ENCODE assay signal across 33 cellular contexts in genomic region chr14:96829791-96830190, GRCh38. TPM values are rescaled to one million over a fixed set of nuclear protein-coding genes. Genes with fewer than 3 reads are reported as not detected.
DNase-seq lines count a peak whose midpoint lies in the region; ATAC-seq, FAIRE-seq and TF ChIP-seq lines count a peak whose summit lies in the region.
"Had no signal": no experiment of that assay in that cellular context is flagged by ENCODE, and none has a peak within 500 bp of the region (broad histone marks: within the 10 kb centered on the region; RNA-seq: fewer than 3 reads in every experiment).

No MANE protein-coding gene starts in this region.

- H3K27me3 ChIP-seq in HepG2 (ENCODE audit: control insufficient read depth in 1 of 2, insufficient read depth in 2 of 2, low read length in 2 of 2), result no peaks in the 10 kb centered on the region
- H3K27me3 ChIP-seq in right lobe of liver, result no peaks in the 10 kb centered on the region
- H3K27me3 ChIP-seq in K562 (ENCODE audit: control insufficient read depth in 2 of 2, insufficient read depth in 2 of 2, low read length in 2 of 2), result no peaks in the 10 kb centered on the region
- H3K27me3 ChIP-seq in heart right ventricle, result no peaks in the 10 kb centered on the region
- H3K27me3 ChIP-seq: BE2C; BLaER1; BLaER1 treated with 17β-estradiol and CSF1 and Interleukin-3, amounts not matched to agents 10 nM and 100 nM had no signal

- H3K9me3 ChIP-seq in HepG2 (ENCODE audit: low read length), result peaks cover 9% of the 10 kb centered on the region; the same call in 1 of the 2 replicates
- H3K9me3 ChIP-seq in right lobe of liver, result no peaks in the 10 kb centered on the region
- H3K9me3 ChIP-seq in HEK293 (ENCODE audit: control insufficient read depth, insufficient read depth, low read depth, low read length), result no peaks in the 10 kb centered on the region
- peaks cover 16% of the 10 kb centered on the region for H3K9me3 ChIP-seq in K562 (replicated peaks; ENCODE audit: control insufficient read depth, insufficient read depth, low read depth, low read length)
- peaks cover 0 to 20% (median 0%) of the 10 kb centered on the region in 11 donors for H3K9me3 ChIP-seq in heart right ventricle
- H3K9me3 ChIP-seq: BE2C had no signal

- TF ChIP-seq CTCF in HepG2 (CRISPR knock-in tag; IDR thresholded peaks at IDR 0.05), result no peak
- no peak for TF ChIP-seq CTCF in right lobe of liver (IDR thresholded peaks at IDR 0.05)
- TF ChIP-seq CTCF in HEK293 (tag by site-specific recombination; IDR thresholded peaks at IDR 0.05), result no peak
- TF ChIP-seq CTCF in K562 (IDR thresholded peaks at IDR 0.05 in 2 of 3, conservative IDR thresholded peaks at IDR 0.05 in 1 of 3; ENCODE audit: insufficient read depth in 2 of 3, low read depth in 1 of 3, low read length in 3 of 3), result no peak
- TF ChIP-seq CTCF in heart right ventricle (IDR thresholded peaks at IDR 0.05), result no peak

- H3K4me2 ChIP-seq in HepG2 (ENCODE audit: low read depth, low read length) (no peak overlapping the region), K562 (ENCODE audit: insufficient read depth, low read length) (no peak overlapping the region)
- H3K4me2 ChIP-seq: A549, BLaER1 had no signal

- H3K9ac ChIP-seq in HepG2 (ENCODE audit: insufficient read depth, low read depth, low read length) (no peak overlapping the region), K562 (ENCODE audit: insufficient read depth in 1 of 2, low read depth in 2 of 2, low read length in 2 of 2) (no peak overlapping the region)
- H3K9ac ChIP-seq: BLaER1; BLaER1 treated with 17β-estradiol and CSF1 and Interleukin-3, amounts not matched to agents 10 nM and 100 nM had no signal

- H4K20me1 ChIP-seq in HepG2 (ENCODE audit: insufficient read depth, low read length) (no peaks in the 10 kb centered on the region), K562 (replicated peaks; ENCODE audit: control insufficient read depth, insufficient read depth, low read length) (no peaks in the 10 kb centered on the region)

- H3K9me1 ChIP-seq in K562 (ENCODE audit: control insufficient read depth, insufficient read depth, low read length), result no peaks in the 10 kb centered on the region

- intact Hi-C loops in HepG2 (cut with micrococcal nuclease; ENCODE audit: unreplicated experiment), result no loop called here
- intact Hi-C loops in right lobe of liver (cut with DNase I), result no loop called here
- intact Hi-C loops in K562 (cut with micrococcal nuclease), result no loop called here
- intact Hi-C loops in heart right ventricle (cut with DNase I), result no loop called here

- H2AFZ ChIP-seq in HepG2 (ENCODE audit: low read length), result no peak overlapping the region
- no peak overlapping the region for H2AFZ ChIP-seq in K562 (ENCODE audit: low read depth, low read length)

- H3K4me3 ChIP-seq in HepG2 (replicated peaks in 1 of 3; ENCODE audit: insufficient read depth in 1 of 3, low read depth in 2 of 3, low read length in 3 of 3), result no peak overlapping the region
- no peak overlapping the region for H3K4me3 ChIP-seq in right lobe of liver
- H3K4me3 ChIP-seq in HEK293 (ENCODE audit: low read depth, low read length), result no peak overlapping the region
- no peak overlapping the region for H3K4me3 ChIP-seq in K562
- no peak overlapping the region for H3K4me3 ChIP-seq in heart right ventricle
- H3K4me3 ChIP-seq: A549; BLaER1; BLaER1 treated with 17β-estradiol and CSF1 and Interleukin-3, amounts not matched to agents 10 nM and 100 nM had no signal

- peaks cover 16% of the 10 kb centered on the region for H3K79me2 ChIP-seq in HepG2 (ENCODE audit: insufficient read depth, low read length)
- peaks cover 100% of the 10 kb centered on the region for H3K79me2 ChIP-seq in K562 (ENCODE audit: control insufficient read depth, insufficient read depth, low read length)

- in situ Hi-C loops in HepG2 (cut with HindIII; ENCODE audit: extremely low pct_ligation_motif_present, low pct_unique_long_range_greater_than_20kb), result no loop called here
- in situ Hi-C loops in K562 (cut with MboI), result no loop called here

- TF ChIP-seq RAD21 in HepG2 (CRISPR knock-in tag; IDR thresholded peaks at IDR 0.05) (no peak), K562 (CRISPR knock-in tag; conservative IDR thresholded peaks at IDR 0.05 in 1 of 2, IDR thresholded peaks at IDR 0.05 in 1 of 2) (no peak)

- BruUV-seq in HepG2 (replicated peaks; lab: Mats Ljungman, UMichigan) (no TSS peak), K562 (replicated peaks; lab: Mats Ljungman, UMichigan) (no TSS peak)

- POLR2A ChIA-PET in HepG2 (lab: Yijun Ruan, JAX) (no interaction called here), HEK293 (lab: Yijun Ruan, JAX) (no interaction called here), K562 (lab: Yijun Ruan, JAX) (no interaction called here)

- no peak for FAIRE-seq in HepG2 (lab: Jason Lieb, UNC)
- FAIRE-seq in K562 (lab: Jason Lieb, UNC), result no peak
- FAIRE-seq: A549 had no signal

- ATAC-seq in HepG2 (no peak), right lobe of liver (no peak), K562 (no peak), heart right ventricle (no peak), GM21717 (IDR thresholded peaks at IDR 0.05; ENCODE audit: unreplicated experiment) (no peak)
- ATAC-seq: A549; CD8-positive, alpha-beta T cell had no signal

- WGBS in HepG2 (ENCODE audit: low lambda C conversion rate), result 91% methylated on average over 1 of the region's 1 CpG
- WGBS in right lobe of liver (ENCODE audit: insufficient coverage, low coverage, low lambda C conversion rate, missing lambda C conversion rate), result 86% methylated on average over 1 of the region's 1 CpG
- WGBS in K562 (ENCODE audit: insufficient coverage, low coverage, missing lambda C conversion rate), result 82% methylated on average over 1 of the region's 1 CpG
- 97 to 98% methylated on average over 1 of the region's 1 CpG for WGBS in heart right ventricle, 2 donors

- DNase-seq in HepG2 (ENCODE audit: low spot score) (no peak), right lobe of liver (no peak), OCI-M1 (lab: John Stamatoyannopoulos, UW) (peak; percentile 12), K562 (ENCODE audit: extremely low read depth in 1 of 4, low spot score in 3 of 4) (no peak), heart right ventricle (no peak)
- no peak for DNase-seq in activated T-cell treated with anti-CD3 and anti-CD28 coated beads, Interleukin-2, amount 50 U/mL, for 1 hour
- DNase-seq: 8988T; ACHN; AML-193; BE2C; C1 segment of cervical spinal cord; Caco-2; Calu3; CD4-positive, alpha-beta memory T cell; CD4-positive, alpha-beta T cell; CD4-positive, CD25-positive, alpha-beta regulatory T cell; CD8-positive, alpha-beta memory T cell; CD8-positive, alpha-beta T cell; COR-L47; DMS 273 treated with DMSO at 0.1 percent for 48 hours; DMS153; DMS53; DMS79; DMS79 treated with DMSO at 0.1 percent for 48 hours; DND-41; EL had no signal

- no peak for TF ChIP-seq POLR2A in HepG2 (IDR thresholded peaks at IDR 0.05; ENCODE audit: insufficient read depth in 1 of 2, low read depth in 2 of 2, low read length in 2 of 2)
- TF ChIP-seq POLR2A in right lobe of liver (IDR thresholded peaks at IDR 0.05), result no peak
- no peak for TF ChIP-seq POLR2A in K562 (conservative IDR thresholded peaks at IDR 0.05)

- H3K27ac ChIP-seq in HepG2 (ENCODE audit: extremely low read length, insufficient read depth, low read length), result no peak overlapping the region
- H3K27ac ChIP-seq in right lobe of liver, result no peak overlapping the region
- no peak overlapping the region for H3K27ac ChIP-seq in HEK293 (ENCODE audit: extremely low read depth, low read depth, low read length)
- H3K27ac ChIP-seq in K562 (ENCODE audit: extremely low read depth, low read depth, low read length), result no peak overlapping the region
- H3K27ac ChIP-seq in heart right ventricle, result no peak overlapping the region
- H3K27ac ChIP-seq: 22Rv1; A549; BLaER1; BLaER1 treated with 17β-estradiol and CSF1 and Interleukin-3, amounts not matched to agents 10 nM and 100 nM; C4-2B had no signal

- H3K4me1 ChIP-seq in HepG2 (ENCODE audit: insufficient read depth, low read length) (no peaks in the 10 kb centered on the region), right lobe of liver (no peaks in the 10 kb centered on the region), HEK293 (ENCODE audit: control insufficient read depth, insufficient read depth, low read length) (peaks cover 7% of the 10 kb centered on the region; the same call in 1 of the 2 replicates), K562 (replicated peaks in 1 of 2; ENCODE audit: control insufficient read depth in 2 of 2, insufficient read depth in 2 of 2, low read length in 2 of 2) (peaks cover 3 to 15% of the 10 kb centered on the region in 2 experiments), heart right ventricle (peaks cover 0 to 11% (median 0%) of the 10 kb centered on the region in 9 donors)
- H3K4me1 ChIP-seq: A549, BE2C, Caco-2 had no signal

- H3K36me3 ChIP-seq in HepG2 (replicated peaks in 1 of 2; ENCODE audit: control insufficient read depth in 1 of 2, insufficient read depth in 2 of 2, low read length in 2 of 2), result peaks cover 0 to 4% of the 10 kb centered on the region in 2 experiments; a peak in 1 of 5 replicates
- no peaks in the 10 kb centered on the region for H3K36me3 ChIP-seq in right lobe of liver
- peaks cover 0 to 19% of the 10 kb centered on the region in 2 experiments; a peak in 1 of 3 replicates for H3K36me3 ChIP-seq in HEK293 (ENCODE audit: control insufficient read depth in 2 of 2, insufficient read depth in 1 of 2, low read length in 2 of 2)
- peaks cover 51% of the 10 kb centered on the region for H3K36me3 ChIP-seq in K562 (ENCODE audit: control insufficient read depth, insufficient read depth, low read length)
- H3K36me3 ChIP-seq in heart right ventricle, result peaks cover 0 to 13% (median 0%) of the 10 kb centered on the region in 9 donors

- TF ChIP-seq EP300 in HepG2 (IDR thresholded peaks at IDR 0.05; ENCODE audit: low read depth in 2 of 2, low read length in 2 of 2), result no peak
- no peak for TF ChIP-seq EP300 in HepG2 (CRISPR knock-in tag; IDR thresholded peaks at IDR 0.05; ENCODE audit: borderline replicate concordance)
- TF ChIP-seq EP300 in K562 (IDR thresholded peaks at IDR 0.05; ENCODE audit: low read length), result no peak

- CTCF ChIA-PET in HepG2 (lab: Yijun Ruan, JAX; ENCODE audit: low intra/inter-chr PET ratio, low total read pairs), result no interaction called here
- CTCF ChIA-PET in HEK293 (lab: Yijun Ruan, JAX), result no interaction called here
- CTCF ChIA-PET in K562 (lab: Yijun Ruan, JAX; ENCODE audit: low intra/inter-chr PET ratio), result no interaction called here

RNA-seq across cellular contexts. Expression of gene VRK1, which starts 32.6 kb away (rescaled TPM):
- total RNA-seq in HepG2 (2016; rRNA removed; fragmentation: Illumina TruSeq; extraction: Trizol) (51.3 and 60.9 TPM in 2 replicates), right lobe of liver (1 to 10 TPM; 1.8 to 6.9 (median 3.8) TPM), K562 (2014; rRNA removed) (78.9 and 99.7 TPM in 2 replicates), K562 (2014; rRNA removed; fragmentation: Illumina TruSeq; extraction: Trizol) (144 and 166 TPM in 2 replicates), K562 (2015; rRNA removed; fragmentation: Illumina TruSeq; extraction: Trizol) (109 and 116 TPM in 2 replicates), K562 (2021) (83.6 and 84.0 TPM in 2 replicates), heart right ventricle (1 to 10 TPM; 4.5 to 9.7 (median 7.7) TPM)
- total RNA-seq in HepG2 (2016; cell fraction: cytosol; rRNA removed; fragmentation: Illumina TruSeq; extraction: Trizol; ENCODE audit: low read depth), result 159 and 190 TPM in 2 replicates
- 58.7 and 61.0 TPM in 2 replicates for total RNA-seq in HepG2 (2016; cell fraction: insoluble cytoplasmic fraction; rRNA removed; fragmentation: Illumina TruSeq; extraction: Trizol)
- total RNA-seq in HepG2 (2016; cell fraction: membrane; rRNA removed; fragmentation: Illumina TruSeq; extraction: Trizol), result 78.3 and 96.8 TPM in 2 replicates
- 51.3 and 54.6 TPM in 2 replicates for total RNA-seq in HepG2 (2016; cell fraction: nucleus; rRNA removed; fragmentation: Illumina TruSeq; extraction: Trizol)
- polyA plus RNA-seq in HepG2 (2011; rRNA removed) (3.3 and 7.9 TPM in 2 replicates), K562 (2011; rRNA removed) (63.0 and 93.8 TPM in 2 replicates), K562 (2014; fragmentation: Illumina TruSeq; extraction: Trizol) (91.4 and 106 TPM in 2 replicates), K562 (2014; fragmentation: Nextera tagmentation; extraction: Ambion mirVana) (100 to 1,000 TPM; 177 TPM), K562 (2014; rRNA removed) (98.5 and 119 TPM in 2 replicates), heart right ventricle (1 to 10 TPM; 2.3 to 2.9 TPM)
- 3.5 and 3.7 TPM in 2 replicates for polyA plus RNA-seq in HepG2 (2011; cell fraction: cytosol; rRNA removed)
- polyA plus RNA-seq in HepG2 (2011; cell fraction: nucleus; rRNA removed), result 2.5 and 4.9 TPM in 2 replicates
- 6.0 and 14.0 TPM in 2 replicates for polyA plus RNA-seq in HepG2 (2012)
- 3.9 and 4.2 TPM in 2 replicates for polyA plus RNA-seq in HepG2 (2016; cell fraction: cytosol; fragmentation: Illumina TruSeq; extraction: Trizol; ENCODE audit: low read depth)
- 50.3 and 57.0 TPM in 2 replicates for polyA plus RNA-seq in HepG2 (2016; cell fraction: insoluble cytoplasmic fraction; fragmentation: Illumina TruSeq; extraction: Trizol; ENCODE audit: low read depth)
- polyA plus RNA-seq in HepG2 (2016; cell fraction: membrane; fragmentation: Illumina TruSeq; extraction: Trizol; ENCODE audit: low read depth), result 4.0 and 6.2 TPM in 2 replicates
- 26.4 and 41.3 TPM in 2 replicates for polyA plus RNA-seq in HepG2 (2016; cell fraction: nucleus; fragmentation: Illumina TruSeq; extraction: Trizol; ENCODE audit: insufficient read depth, low read depth)
- 4.6 and 22.0 TPM in 2 replicates for polyA minus RNA-seq in HepG2 (2011; rRNA and poly(A)+ RNA removed; ENCODE audit: low replicate concordance)
- 11.9 and 12.9 TPM in 2 replicates for polyA minus RNA-seq in HepG2 (2011; cell fraction: cytosol; rRNA and poly(A)+ RNA removed)
- polyA minus RNA-seq in HepG2 (2011; cell fraction: nucleus; rRNA and poly(A)+ RNA removed), result 30.6 TPM in 2 replicates
- total RNA-seq in K562 (2011; cell fraction: chromatin; rRNA removed; ENCODE audit: low replicate concordance), result 26.3 and 101 TPM in 2 replicates
- 11.8 and 19.5 TPM in 2 replicates for total RNA-seq in K562 (2011; cell fraction: nucleolus; rRNA removed)
- 31.3 and 31.5 TPM in 2 replicates for total RNA-seq in K562 (2011; cell fraction: nucleoplasm; rRNA removed)
- 14.3 and 34.5 TPM in 2 replicates for polyA plus RNA-seq in K562 (2011; cell fraction: cytosol; rRNA removed)
- polyA plus RNA-seq in K562 (2011; cell fraction: nucleus; rRNA removed), result 19.3 and 28.7 TPM in 2 replicates
- polyA plus RNA-seq in K562 (2012), result 68.0 and 79.5 TPM in 2 replicates
- 128 and 131 TPM in 2 replicates for polyA minus RNA-seq in K562 (2011; rRNA and poly(A)+ RNA removed)
- 38.6 and 42.2 TPM in 2 replicates for polyA minus RNA-seq in K562 (2011; cell fraction: cytosol; rRNA and poly(A)+ RNA removed)
- 47.5 and 94.1 TPM in 2 replicates for polyA minus RNA-seq in K562 (2011; cell fraction: nucleus; rRNA and poly(A)+ RNA removed)

Comparison
In these comparisons a context has a peak if more than half of its experiments do, and no peak if none do; other contexts are left out.
1. Of the 241 proteins assayed by ChIP-seq in both HepG2 and K562: peak only in HepG2: none; only in K562: none; in both: ZFP1; in neither: 240.